In the genomic region with DNA sequence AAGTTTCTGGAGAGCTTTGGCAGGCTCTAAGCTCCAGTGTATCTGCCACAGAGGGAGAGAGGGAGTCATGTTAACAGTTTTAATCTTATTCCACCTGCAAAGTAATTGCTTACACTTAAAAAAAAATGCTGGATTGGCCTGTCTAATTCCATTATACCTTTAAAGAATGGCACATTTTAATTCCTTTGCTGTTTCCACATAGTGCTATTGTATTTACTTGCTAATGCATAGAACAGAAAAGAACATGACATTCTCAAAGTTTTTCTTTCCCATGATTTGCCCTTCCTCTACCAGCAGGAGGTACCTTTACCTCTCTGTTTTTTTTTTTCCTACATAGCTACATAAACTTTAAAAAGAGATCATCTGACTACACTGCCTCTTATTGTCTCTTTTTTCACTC, we compare ENCODE assay signal across 27 cellular contexts.
DNase-seq lines count a peak whose midpoint lies in the region; ATAC-seq, FAIRE-seq and TF ChIP-seq lines count a peak whose summit lies in the region.
"Had no signal": no experiment of that assay in that cellular context is flagged by ENCODE, and none has a peak within 500 bp of the region (broad histone marks: within the 10 kb centered on the region; RNA-seq: fewer than 3 reads in every experiment).

No MANE protein-coding gene starts in this region.

- no peaks in the 10 kb centered on the region for H3K9me3 ChIP-seq in thyroid gland
- H3K9me3 ChIP-seq: BE2C, MG63 had no signal

- H3K4me1 Mint-ChIP-seq in brain (peaks cover 48% of the 10 kb centered on the region), nephron (peaks cover 32% of the 10 kb centered on the region)
- H3K4me1 Mint-ChIP-seq in stimulated activated memory B cell treated with anti-CD40 and anti-IgM and Interleukin-4, amounts not matched to agents 10 μg/mL and 1 μg/mL and 100 μg/mL, for 72 hours, result no peaks in the 10 kb centered on the region

- H3K4me3 Mint-ChIP-seq in brain (peak overlapping the region in 1 of 5 experiments; percentile 26), nephron (peak overlapping the region in 1 of 3 experiments; percentile 1)
- H3K4me3 Mint-ChIP-seq in stimulated activated memory B cell treated with anti-CD40 and anti-IgM and Interleukin-4, amounts not matched to agents 10 μg/mL and 1 μg/mL and 100 μg/mL, for 72 hours, result no peak overlapping the region

- H3K36me3 Mint-ChIP-seq in brain (peaks cover 18% of the 10 kb centered on the region), nephron (ENCODE audit: low read depth) (peaks cover 18% of the 10 kb centered on the region)
- no peaks in the 10 kb centered on the region for H3K36me3 Mint-ChIP-seq in stimulated activated memory B cell treated with anti-CD40 and anti-IgM and Interleukin-4, amounts not matched to agents 10 μg/mL and 1 μg/mL and 100 μg/mL, for 72 hours

- H3K9me3 Mint-ChIP-seq in brain (peaks cover 18 to 23% (median 20%) of the 10 kb centered on the region in 5 experiments), nephron (peaks cover 17% of the 10 kb centered on the region)
- peaks cover 8% of the 10 kb centered on the region for H3K9me3 Mint-ChIP-seq in stimulated activated memory B cell treated with anti-CD40 and anti-IgM and Interleukin-4, amounts not matched to agents 10 μg/mL and 1 μg/mL and 100 μg/mL, for 72 hours

- H3K36me3 ChIP-seq in thyroid gland, result no peaks in the 10 kb centered on the region
- H3K36me3 ChIP-seq: BE2C, MG63 had no signal

- H3K4me1 ChIP-seq in thyroid gland, result peaks cover 27 to 31% of the 10 kb centered on the region in 2 donors
- H3K4me1 ChIP-seq: BE2C had no signal

- intact Hi-C loops in thyroid gland (cut with DNase I), result no loop called here

- DNase-seq in thyroid gland (no peak), NCI-H1048 (lab: John Stamatoyannopoulos, UW) (no peak), amniotic stem cell (lab: John Stamatoyannopoulos, UW) (no peak)
- DNase-seq: 8988T, ACHN, BE2C, DMS153, DND-41, KG1, MG63, NCI-H1694, NCI-H2081, NCI-H2227 treated with DMSO at 0.1 percent for 48 hours, NCI-H510A, NCI-H69, SHP77 had no signal

- H3K27ac ChIP-seq in thyroid gland, result peak overlapping the region in 2 of 3 donors; percentile 74 to 82
- H3K27ac ChIP-seq: RWPE1, SK-N-MC had no signal

- TF ChIP-seq CTCF in brain (conservative IDR thresholded peaks at IDR 0.05), result no peak
- no peak for TF ChIP-seq CTCF in nephron (IDR thresholded peaks at IDR 0.05; ENCODE audit: unreplicated experiment in 3 of 3)
- TF ChIP-seq CTCF in thyroid gland (IDR thresholded peaks at IDR 0.05), result peak in 2 of 6 experiments; percentile 6 to 41

- no peak overlapping the region for H3K4me3 ChIP-seq in thyroid gland (replicated peaks in 1 of 3)
- H3K4me3 ChIP-seq: MG63, SK-N-MC had no signal

- peak; percentile 76 for FAIRE-seq in G401.6 (lab: Jason Lieb, UNC)
- FAIRE-seq: GM19239, H1 had no signal

- H3K27me3 ChIP-seq in thyroid gland, result no peaks in the 10 kb centered on the region
- H3K27me3 ChIP-seq: BE2C, MG63 had no signal

- H3K27me3 Mint-ChIP-seq in brain (peaks cover 3% of the 10 kb centered on the region), nephron (ENCODE audit: low read depth) (no peaks in the 10 kb centered on the region)
- H3K27me3 Mint-ChIP-seq in stimulated activated memory B cell treated with anti-CD40 and anti-IgM and Interleukin-4, amounts not matched to agents 10 μg/mL and 1 μg/mL and 100 μg/mL, for 72 hours, result peaks cover 2% of the 10 kb centered on the region

- TF ChIP-seq POLR2A in thyroid gland (IDR thresholded peaks at IDR 0.05), result no peak

- ATAC-seq in stimulated activated memory B cell treated with anti-CD40 and anti-IgM and Interleukin-4, amounts not matched to agents 10 μg/mL and 1 μg/mL and 100 μg/mL, for 72 hours, result no peak
- ATAC-seq in GM21825 (IDR thresholded peaks at IDR 0.05; ENCODE audit: unreplicated experiment), result no peak
- ATAC-seq: HCT116, Panc1 had no signal

- H3K27ac Mint-ChIP-seq in brain, result peak overlapping the region in 4 of 5 experiments; percentile 5 to 93 (median 88)
- H3K27ac Mint-ChIP-seq in nephron, result peak overlapping the region; percentile 12 to 79 (median 52)
- H3K27ac Mint-ChIP-seq in stimulated activated memory B cell treated with anti-CD40 and anti-IgM and Interleukin-4, amounts not matched to agents 10 μg/mL and 1 μg/mL and 100 μg/mL, for 72 hours, result no peak overlapping the region
